ENCODE assay signal across 8 cellular contexts in genomic region chr10:110355922-110356627, GRCh38. TPM values are rescaled to one million over a fixed set of nuclear protein-coding genes. Genes with fewer than 3 reads are reported as not detected.
DNase-seq lines count a peak whose midpoint lies in the region; ATAC-seq and TF ChIP-seq lines count a peak whose summit lies in the region.

No MANE protein-coding gene starts in this region.

- H3K9me3 ChIP-seq in Caco-2: no peaks in the 10 kb centered on the region

- intact Hi-C loops in Caco-2 (cut with micrococcal nuclease; ENCODE audit: unreplicated experiment): loop anchor here (10.0 kb wide), 1 partner anchor 59 kb away; no protein-coding TSS in a partner anchor

- POLR2A ChIA-PET in Caco-2 (lab: Charles Lee): no interaction called here

- no peaks in the 10 kb centered on the region for H3K36me3 ChIP-seq in Caco-2 (ENCODE audit: control insufficient read depth, insufficient read depth, low read length)

- peaks cover 95% of the 10 kb centered on the region for H3K4me1 Mint-ChIP-seq in activated T-cell treated with anti-CD3 and anti-CD28 coated beads, Interleukin-2, amount 50 U/mL, for 72 hours (ENCODE audit: low read depth)
- H3K4me1 Mint-ChIP-seq in stimulated activated naive CD8-positive, alpha-beta T cell treated with anti-CD3 and anti-CD28 coated beads, Interleukin-15, amount 100 ng/mL, for 72 hours: peaks cover 65% of the 10 kb centered on the region
- H3K4me1 Mint-ChIP-seq in Caco-2 (ENCODE audit: low read depth, unreplicated experiment): peaks cover 7% of the 10 kb centered on the region

- no peaks in the 10 kb centered on the region for H3K27me3 Mint-ChIP-seq in activated T-cell treated with anti-CD3 and anti-CD28 coated beads, Interleukin-2, amount 50 U/mL, for 72 hours (ENCODE audit: low read depth)
- H3K27me3 Mint-ChIP-seq in stimulated activated naive CD8-positive, alpha-beta T cell treated with anti-CD3 and anti-CD28 coated beads, Interleukin-15, amount 100 ng/mL, for 72 hours: peaks cover 29% of the 10 kb centered on the region
- no peaks in the 10 kb centered on the region for H3K27me3 Mint-ChIP-seq in Caco-2 (ENCODE audit: insufficient read depth, unreplicated experiment)

- CTCF ChIA-PET in Caco-2 (lab: Charles Lee): interaction anchor here (0.6 kb wide), 2 partner anchors 18 to 50 kb away, joined by 4 to 5 read pairs; no protein-coding TSS in a partner anchor

- H3K9me3 Mint-ChIP-seq in activated T-cell treated with anti-CD3 and anti-CD28 coated beads, Interleukin-2, amount 50 U/mL, for 72 hours: no peaks in the 10 kb centered on the region
- no peaks in the 10 kb centered on the region for H3K9me3 Mint-ChIP-seq in stimulated activated naive CD8-positive, alpha-beta T cell treated with anti-CD3 and anti-CD28 coated beads, Interleukin-15, amount 100 ng/mL, for 72 hours
- no peaks in the 10 kb centered on the region for H3K9me3 Mint-ChIP-seq in Caco-2 (ENCODE audit: unreplicated experiment)

- ATAC-seq in HG03108 (IDR thresholded peaks at IDR 0.05; ENCODE audit: unreplicated experiment): peak; percentile 15
- peak; percentile 12 to 18 for ATAC-seq in activated T-cell treated with anti-CD3 and anti-CD28 coated beads, Interleukin-2, amount 50 U/mL, for 72 hours (replicated peaks in 1 of 2)
- no peak for ATAC-seq in stimulated activated naive CD8-positive, alpha-beta T cell treated with anti-CD3 and anti-CD28 coated beads, Interleukin-15, amount 100 ng/mL, for 72 hours

- peak overlapping the region; percentile 99 for H3K27ac Mint-ChIP-seq in activated T-cell treated with anti-CD3 and anti-CD28 coated beads, Interleukin-2, amount 50 U/mL, for 72 hours
- H3K27ac Mint-ChIP-seq in stimulated activated naive CD8-positive, alpha-beta T cell treated with anti-CD3 and anti-CD28 coated beads, Interleukin-15, amount 100 ng/mL, for 72 hours: peak overlapping the region; percentile 77 to 84
- no peak overlapping the region for H3K27ac Mint-ChIP-seq in Caco-2 (ENCODE audit: unreplicated experiment)

- peaks cover 35% of the 10 kb centered on the region for H3K4me1 ChIP-seq in Caco-2

- no peak overlapping the region for H3K4me3 ChIP-seq in Caco-2 (ENCODE audit: low read depth, low read length)

- TF ChIP-seq CTCF in Caco-2 (IDR thresholded peaks at IDR 0.05; ENCODE audit: insufficient read depth in 1 of 2, low read depth in 1 of 2, low read length in 1 of 2, severe bottlenecking in 1 of 2, unreplicated experiment in 1 of 2): no peak

- no TSS peak for BruUV-seq in Caco-2 (replicated peaks; lab: Mats Ljungman, UMichigan)

- H3K4me3 Mint-ChIP-seq in activated T-cell treated with anti-CD3 and anti-CD28 coated beads, Interleukin-2, amount 50 U/mL, for 72 hours: peak overlapping the region; percentile 92 to 94
- H3K4me3 Mint-ChIP-seq in stimulated activated naive CD8-positive, alpha-beta T cell treated with anti-CD3 and anti-CD28 coated beads, Interleukin-15, amount 100 ng/mL, for 72 hours: peak overlapping the region; percentile 72 to 75
- H3K4me3 Mint-ChIP-seq in Caco-2 (ENCODE audit: unreplicated experiment): no peak overlapping the region

- peaks cover 0 to 2% of the 10 kb centered on the region in 2 donors for H3K36me3 Mint-ChIP-seq in activated T-cell treated with anti-CD3 and anti-CD28 coated beads, Interleukin-2, amount 50 U/mL, for 72 hours (ENCODE audit: insufficient read depth in 2 of 2)
- no peaks in the 10 kb centered on the region for H3K36me3 Mint-ChIP-seq in Caco-2 (ENCODE audit: insufficient read depth, unreplicated experiment)

- peak; percentile 34 for DNase-seq in activated T-cell treated with anti-CD3 and anti-CD28 coated beads, Interleukin-2, amount 50 U/mL, for 1 hour
- no peak for DNase-seq in activated T-cell treated with anti-CD3 and anti-CD28 coated beads for 4 hours
- peak; percentile 58 to 63 for DNase-seq in activated T-cell treated with anti-CD3 and anti-CD28 coated beads, Interleukin-2, amount 50 U/mL, for 72 hours
- DNase-seq in stimulated activated naive CD8-positive, alpha-beta T cell treated with anti-CD3 and anti-CD28 coated beads, Interleukin-15, amount 100 ng/mL, for 72 hours: no peak
- DNase-seq in NCI-H2029 (lab: John Stamatoyannopoulos, UW): no peak
- no peak for DNase-seq in Caco-2
- no peak for DNase-seq in epidermal melanocyte (ENCODE audit: insufficient read length, low spot score)

- H3K27me3 ChIP-seq in Caco-2 (replicated peaks; ENCODE audit: control insufficient read depth, insufficient read depth, low read length): no peaks in the 10 kb centered on the region

RNA-seq across cellular contexts. Expression of gene SMNDC1, which starts 51.4 kb away (rescaled TPM):
- total RNA-seq in activated T-cell treated with anti-CD3 and anti-CD28 coated beads, Interleukin-2, amount 50 U/mL, for 72 hours: 10 to 100 TPM; 49.2 to 54.6 TPM
- total RNA-seq in Caco-2 (2022): 51.6 and 52.4 TPM in 2 replicates

Comparison
In these comparisons a context has a peak if more than half of its experiments do, and no peak if none do; other contexts are left out.
1. DNase-seq: peak in activated T-cell treated with anti-CD3 and anti-CD28 coated beads, Interleukin-2, amount 50 U/mL, for 1 hour (single experiment) and activated T-cell treated with anti-CD3 and anti-CD28 coated beads, Interleukin-2, amount 50 U/mL, for 72 hours (2 of 2); none in activated T-cell treated with anti-CD3 and anti-CD28 coated beads for 4 hours (single experiment), stimulated activated naive CD8-positive, alpha-beta T cell treated with anti-CD3 and anti-CD28 coated beads, Interleukin-15, amount 100 ng/mL, for 72 hours (0 of 2), NCI-H2029 (single experiment), Caco-2 (0 of 2) and epidermal melanocyte (single experiment).